In the genomic region with DNA sequence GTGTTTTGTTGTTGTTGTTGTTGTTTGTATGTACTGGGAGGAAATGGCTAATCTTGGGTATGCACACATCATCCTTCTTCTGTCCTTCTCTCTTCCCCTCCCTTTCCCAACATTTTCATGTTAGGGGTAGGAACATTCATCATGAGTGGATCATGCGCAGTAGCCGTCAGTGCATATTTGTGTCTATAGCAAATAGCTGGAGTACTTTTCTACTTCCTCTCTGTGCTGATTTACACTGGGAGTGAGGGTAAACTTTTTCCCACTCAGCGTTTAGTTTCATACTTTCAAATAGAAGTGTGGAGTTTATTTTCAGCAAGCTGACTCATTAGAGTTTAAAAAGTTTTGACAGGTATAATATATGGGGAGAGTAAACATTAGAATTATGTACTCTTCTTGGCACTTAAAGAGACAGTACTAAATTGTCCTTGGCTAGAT, we compare ENCODE assay signal across 10 cellular contexts.
DNase-seq lines count a peak whose midpoint lies in the region; ATAC-seq and TF ChIP-seq lines count a peak whose summit lies in the region.
"Had no signal": no experiment of that assay in that cellular context is flagged by ENCODE, and none has a peak within 500 bp of the region (broad histone marks: within the 10 kb centered on the region; RNA-seq: fewer than 3 reads in every experiment).

No MANE protein-coding gene starts in this region.

- TF ChIP-seq CTCF in WI38 (IDR thresholded peaks at IDR 0.05; ENCODE audit: low read depth, low read length): no peak

- H3K9me3 Mint-ChIP-seq in effector memory CD8-positive, alpha-beta T cell: no peaks in the 10 kb centered on the region
- H3K9me3 Mint-ChIP-seq: activated T-helper 1 cell treated with anti-CD3 and anti-CD28 coated beads, Interleukin-12 subunit alpha, Interleukin-12 subunit beta, Interleukin-2, Interleukin-4 antibody, amounts not matched to agents 30 ng/mL and 10 ng/mL and 1 ng/mL, durations not matched to agents 14 hours and 24 hours and 36 hours; T-helper 1 cell treated with Interleukin-12 subunit alpha and Interleukin-12 subunit beta and Interleukin-4 antibody, amounts not matched to agents 30 μg/mL and 1 μg/mL, for 36 hours had no signal

- no peak overlapping the region for H3K27ac Mint-ChIP-seq in effector memory CD8-positive, alpha-beta T cell
- H3K27ac Mint-ChIP-seq: activated T-helper 1 cell treated with anti-CD3 and anti-CD28 coated beads, Interleukin-12 subunit alpha, Interleukin-12 subunit beta, Interleukin-2, Interleukin-4 antibody, amounts not matched to agents 30 ng/mL and 10 ng/mL and 1 ng/mL, durations not matched to agents 14 hours and 24 hours and 36 hours; T-helper 1 cell treated with Interleukin-12 subunit alpha and Interleukin-12 subunit beta and Interleukin-4 antibody, amounts not matched to agents 30 μg/mL and 1 μg/mL, for 36 hours had no signal

- H3K36me3 ChIP-seq in rectal smooth muscle tissue (ENCODE audit: control insufficient read depth, insufficient read depth, low read length): no peaks in the 10 kb centered on the region

- peaks cover 48 to 60% of the 10 kb centered on the region in 2 donors for H3K27me3 Mint-ChIP-seq in effector memory CD8-positive, alpha-beta T cell

- H3K4me1 Mint-ChIP-seq in effector memory CD8-positive, alpha-beta T cell (ENCODE audit: low read depth in 2 of 2): peaks cover 2 to 4% of the 10 kb centered on the region in 2 donors

- intact Hi-C loops in left cardiac atrium (cut with DNase I): no loop called here

- H3K27me3 ChIP-seq in rectal smooth muscle tissue (ENCODE audit: control insufficient read depth, insufficient read depth, low read length): no peaks in the 10 kb centered on the region

- ATAC-seq in left cardiac atrium: peak; percentile 21 to 32
- no peak for ATAC-seq in effector memory CD8-positive, alpha-beta T cell (replicated peaks)

- no peak overlapping the region for H3K27ac ChIP-seq in rectal smooth muscle tissue (ENCODE audit: low read depth, low read length)
- no peak overlapping the region for H3K27ac ChIP-seq in substantia nigra (ENCODE audit: low read depth, low read length, poor library complexity, severe bottlenecking)

- no peak overlapping the region for H3K4me3 Mint-ChIP-seq in effector memory CD8-positive, alpha-beta T cell
- H3K4me3 Mint-ChIP-seq: activated T-helper 1 cell treated with anti-CD3 and anti-CD28 coated beads, Interleukin-12 subunit alpha, Interleukin-12 subunit beta, Interleukin-2, Interleukin-4 antibody, amounts not matched to agents 30 ng/mL and 10 ng/mL and 1 ng/mL, durations not matched to agents 14 hours and 24 hours and 36 hours; T-helper 1 cell treated with Interleukin-12 subunit alpha and Interleukin-12 subunit beta and Interleukin-4 antibody, amounts not matched to agents 30 μg/mL and 1 μg/mL, for 36 hours had no signal

- no peaks in the 10 kb centered on the region for H3K36me3 Mint-ChIP-seq in effector memory CD8-positive, alpha-beta T cell (ENCODE audit: insufficient read depth)

- H3K4me3 ChIP-seq in WI38 (ENCODE audit: low read depth, low read length) (peak overlapping the region; percentile 87), rectal smooth muscle tissue (ENCODE audit: low read length) (peak overlapping the region; percentile 76)

- no peak overlapping the region for H3K9ac ChIP-seq in rectal smooth muscle tissue (ENCODE audit: low read length)

- H3K4me1 ChIP-seq in rectal smooth muscle tissue (ENCODE audit: control insufficient read depth, insufficient read depth, low read length): peaks cover 3% of the 10 kb centered on the region

- peak; percentile 66 for DNase-seq in DMS53 (lab: John Stamatoyannopoulos, UW)
- DNase-seq in left cardiac atrium: no peak
- no peak for DNase-seq in substantia nigra (lab: John Stamatoyannopoulos, UW)
- DNase-seq in mesenteric fat pad (ENCODE audit: low spot score): no peak
- no peak for DNase-seq in effector memory CD8-positive, alpha-beta T cell
- DNase-seq in stimulated activated CD4-positive, alpha-beta T cell treated with anti-CD3 and anti-CD28 coated beads, Interleukin-4, amount 100 ng/mL, for 4 hours: no peak
